8 cellular contexts compared by ENCODE assay signal in the genomic region with DNA sequence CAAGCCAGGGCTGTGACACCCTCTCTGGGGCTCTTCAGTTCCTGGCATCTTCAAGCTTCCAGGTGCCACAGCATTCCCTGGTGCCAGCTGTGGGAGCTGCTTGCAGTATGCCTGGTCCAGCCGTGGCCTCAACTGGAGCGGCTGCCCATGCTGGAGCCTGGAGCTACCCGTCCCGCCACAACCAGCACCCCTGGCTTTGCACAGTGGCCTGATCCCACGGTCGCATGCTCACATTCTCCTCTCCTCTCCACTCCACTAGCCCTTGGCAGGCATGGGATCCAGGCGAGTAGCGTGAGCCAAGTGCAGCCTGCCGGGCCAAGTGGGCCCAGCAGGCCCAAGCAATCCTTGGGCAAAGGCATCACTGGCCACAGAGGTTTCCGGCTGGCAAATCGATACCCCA.
"Had no signal": no experiment of that assay in that cellular context is flagged by ENCODE, and none has a peak within 500 bp of the region (broad histone marks: within the 10 kb centered on the region; RNA-seq: fewer than 3 reads in every experiment).

No MANE protein-coding gene starts in this region.

- DNase-seq: GM23248, GOT3, H9, HCEC 1CT, IMR-90, KG1 had no signal

- H3K27ac ChIP-seq: GM23248, HL-60 had no signal

- ATAC-seq: K562 had no signal
